In the genomic region with DNA sequence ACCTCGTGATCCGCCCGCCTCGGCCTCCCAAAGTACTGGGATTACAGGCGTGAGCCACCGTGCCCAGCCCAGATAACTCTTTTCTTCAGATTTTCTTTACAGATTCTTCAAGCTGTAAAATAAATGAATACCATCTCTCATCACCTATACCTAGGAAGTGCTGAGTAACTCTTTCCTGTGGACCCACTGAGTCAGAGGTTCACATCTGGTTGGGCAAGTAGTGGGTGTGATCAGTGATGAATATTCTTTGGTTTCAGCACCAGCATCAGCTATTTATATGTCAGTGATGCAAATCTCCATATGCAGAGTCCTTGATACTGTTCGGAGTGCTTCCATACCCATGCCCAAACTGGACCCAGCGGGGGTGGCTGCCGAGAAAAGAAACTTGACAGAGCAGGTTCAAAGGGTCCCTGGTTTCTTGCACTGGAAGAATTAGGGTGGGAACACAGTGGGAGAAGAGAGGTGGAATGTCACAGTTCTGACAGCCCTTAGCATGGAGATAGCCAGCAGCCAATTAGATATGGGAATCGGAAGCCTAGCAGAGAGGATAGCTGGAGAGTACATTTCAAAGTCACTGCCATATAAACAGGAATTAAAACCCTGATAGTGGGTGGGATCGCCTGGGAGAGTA, we compare ENCODE assay signal across 11 cellular contexts.
DNase-seq lines count a peak whose midpoint lies in the region; ATAC-seq and TF ChIP-seq lines count a peak whose summit lies in the region.
"Had no signal": no experiment of that assay in that cellular context is flagged by ENCODE, and none has a peak within 500 bp of the region (broad histone marks: within the 10 kb centered on the region; RNA-seq: fewer than 3 reads in every experiment).

No MANE protein-coding gene starts in this region.

- H3K27me3 ChIP-seq in naive thymus-derived CD4-positive, alpha-beta T cell (ENCODE audit: control insufficient read depth in 2 of 2, insufficient read depth in 2 of 2, low read length in 2 of 2) = no peaks in the 10 kb centered on the region
- H3K27me3 ChIP-seq in suprapubic skin = no peaks in the 10 kb centered on the region
- H3K27me3 ChIP-seq: tibial artery had no signal

- CTCF ChIA-PET in naive thymus-derived CD4-positive, alpha-beta T cell (lab: Charles Lee) = interaction anchor here (0.5 to 1.6 kb wide), 6 partner anchors 8 to 1097 kb away, joined by 3 to 5 read pairs (median 3); no protein-coding TSS in a partner anchor

- ATAC-seq in left cardiac atrium (peak; percentile 14 to 23), Right ventricle myocardium inferior (no peak)
- peak; percentile 81 for ATAC-seq in activated T-helper 17 cell treated with anti-CD3 and anti-CD28 coated beads, Interleukin-2, amount 50 U/mL, for 72 hours (replicated peaks)
- ATAC-seq in naive thymus-derived CD4-positive, alpha-beta T cell = no peak

- TF ChIP-seq EP300 in suprapubic skin (IDR thresholded peaks at IDR 0.05) = no peak

- peaks cover 0 to 9% (median 0%) of the 10 kb centered on the region in 3 experiments for H3K36me3 ChIP-seq in naive thymus-derived CD4-positive, alpha-beta T cell (ENCODE audit: control insufficient read depth in 2 of 3, insufficient read depth in 3 of 3, low read length in 3 of 3)
- no peaks in the 10 kb centered on the region for H3K36me3 ChIP-seq in suprapubic skin
- H3K36me3 ChIP-seq: tibial artery had no signal

- POLR2A ChIA-PET in naive thymus-derived CD4-positive, alpha-beta T cell (lab: Charles Lee) = interaction anchor here (1.0 to 2.3 kb wide), 6 partner anchors 9 to 270 kb away, joined by 3 to 7 read pairs (median 3); no protein-coding TSS in a partner anchor

- H3K27ac Mint-ChIP-seq in activated T-helper 17 cell treated with anti-CD3 and anti-CD28 coated beads, Interleukin-2, amount 50 U/mL, for 72 hours = peak overlapping the region; percentile 95
- H3K27ac Mint-ChIP-seq in naive thymus-derived CD4-positive, alpha-beta T cell = peak overlapping the region; percentile 20 to 89 (median 78)

- no peaks in the 10 kb centered on the region for H3K9me3 ChIP-seq in naive thymus-derived CD4-positive, alpha-beta T cell (ENCODE audit: control insufficient read depth in 2 of 3, low read length in 3 of 3)
- no peaks in the 10 kb centered on the region for H3K9me3 ChIP-seq in suprapubic skin
- H3K9me3 ChIP-seq: tibial artery had no signal

- in situ Hi-C loops in KBM-7 (cut with MboI; ENCODE audit: low pct_unique_long_range_greater_than_20kb, low sequenced_read_pairs) = no loop called here

- H3K4me3 ChIP-seq in naive thymus-derived CD4-positive, alpha-beta T cell (ENCODE audit: low read length) = no peak overlapping the region
- no peak overlapping the region for H3K4me3 ChIP-seq in suprapubic skin
- H3K4me3 ChIP-seq: tibial artery had no signal

- no peak overlapping the region for H3K27ac ChIP-seq in naive thymus-derived CD4-positive, alpha-beta T cell (ENCODE audit: low read depth, low read length)
- peak overlapping the region; percentile 39 for H3K27ac ChIP-seq in suprapubic skin

- TF ChIP-seq CTCF in suprapubic skin (IDR thresholded peaks at IDR 0.05) = no peak

- 77% methylated on average over 11 of the region's 11 CpGs for WGBS in suprapubic skin

- peaks cover 7 to 9% of the 10 kb centered on the region in 2 donors for H3K4me1 ChIP-seq in naive thymus-derived CD4-positive, alpha-beta T cell (ENCODE audit: control insufficient read depth in 2 of 2, insufficient read depth in 2 of 2, low read length in 2 of 2)
- peaks cover 55% of the 10 kb centered on the region for H3K4me1 ChIP-seq in suprapubic skin

- TF ChIP-seq POLR2A in suprapubic skin (IDR thresholded peaks at IDR 0.05) = no peak

- no peaks in the 10 kb centered on the region for H3K27me3 Mint-ChIP-seq in activated T-helper 17 cell treated with anti-CD3 and anti-CD28 coated beads, Interleukin-2, amount 50 U/mL, for 72 hours
- no peaks in the 10 kb centered on the region for H3K27me3 Mint-ChIP-seq in naive thymus-derived CD4-positive, alpha-beta T cell

- DNase-seq in left cardiac atrium (no peak), Right ventricle myocardium inferior (ENCODE audit: missing footprints) (no peak), suprapubic skin (ENCODE audit: low spot score in 2 of 2) (no peak), NCI-H187 (lab: John Stamatoyannopoulos, UW) (no peak), NCI-H2107 (lab: John Stamatoyannopoulos, UW) (no peak), KBM-7 (no peak)
- peak in 1 of 9 donors; percentile 58 for DNase-seq in naive thymus-derived CD4-positive, alpha-beta T cell
- DNase-seq: glutamatergic neuron, nucleus accumbens had no signal

- H3K36me3 Mint-ChIP-seq in activated T-helper 17 cell treated with anti-CD3 and anti-CD28 coated beads, Interleukin-2, amount 50 U/mL, for 72 hours (ENCODE audit: low read depth) = peaks cover 59% of the 10 kb centered on the region
- peaks cover 2 to 55% (median 21%) of the 10 kb centered on the region in 5 donors for H3K36me3 Mint-ChIP-seq in naive thymus-derived CD4-positive, alpha-beta T cell

- peak overlapping the region; percentile 79 for H3K4me3 Mint-ChIP-seq in activated T-helper 17 cell treated with anti-CD3 and anti-CD28 coated beads, Interleukin-2, amount 50 U/mL, for 72 hours
- peak overlapping the region in 1 of 10 donors; percentile 10 for H3K4me3 Mint-ChIP-seq in naive thymus-derived CD4-positive, alpha-beta T cell

- H3K9me3 Mint-ChIP-seq in activated T-helper 17 cell treated with anti-CD3 and anti-CD28 coated beads, Interleukin-2, amount 50 U/mL, for 72 hours = peaks cover 6% of the 10 kb centered on the region
- H3K9me3 Mint-ChIP-seq in naive thymus-derived CD4-positive, alpha-beta T cell = peaks cover 0 to 7% (median 0%) of the 10 kb centered on the region in 11 donors

- intact Hi-C loops in left cardiac atrium (cut with DNase I) = no loop called here
- intact Hi-C loops in Right ventricle myocardium inferior (cut with DNase I) = no loop called here
- intact Hi-C loops in naive thymus-derived CD4-positive, alpha-beta T cell (cut with micrococcal nuclease) = no loop called here

- peaks cover 65% of the 10 kb centered on the region for H3K4me1 Mint-ChIP-seq in activated T-helper 17 cell treated with anti-CD3 and anti-CD28 coated beads, Interleukin-2, amount 50 U/mL, for 72 hours
- peaks cover 33 to 81% (median 75%) of the 10 kb centered on the region in 7 donors for H3K4me1 Mint-ChIP-seq in naive thymus-derived CD4-positive, alpha-beta T cell

Comparison
In these comparisons a context has a peak if more than half of its experiments do, and no peak if none do; other contexts are left out.
1. ATAC-seq: peak in left cardiac atrium (2 of 2) and activated T-helper 17 cell treated with anti-CD3 and anti-CD28 coated beads, Interleukin-2, amount 50 U/mL, for 72 hours (single experiment); none in Right ventricle myocardium inferior (single experiment) and naive thymus-derived CD4-positive, alpha-beta T cell (single experiment).